20 cellular contexts compared by ENCODE assay signal in genomic region chr9:93894691-93895079, GRCh38.
DNase-seq lines count a peak whose midpoint lies in the region; ATAC-seq and TF ChIP-seq lines count a peak whose summit lies in the region.
"Had no signal": no experiment of that assay in that cellular context is flagged by ENCODE, and none has a peak within 500 bp of the region (broad histone marks: within the 10 kb centered on the region; RNA-seq: fewer than 3 reads in every experiment).

No MANE protein-coding gene starts in this region.

- WGBS in hepatocyte (ENCODE audit: low lambda C conversion rate, missing lambda C conversion rate), result 92% methylated on average over 6 of the region's 6 CpGs
- WGBS in gastroesophageal sphincter (ENCODE audit: low coverage in 1 of 2), 2 donors, result 100% methylated on average over 1 of the region's 6 CpGs; no CpG with 5 or more reads in 1 of the 2 donors

- H3K27me3 ChIP-seq in GM23338 (ENCODE audit: insufficient read depth) (no peaks in the 10 kb centered on the region), hepatocyte (no peaks in the 10 kb centered on the region), gastroesophageal sphincter (no peaks in the 10 kb centered on the region)
- H3K27me3 ChIP-seq: neutrophil had no signal

- TF ChIP-seq POLR2A in gastroesophageal sphincter (IDR thresholded peaks at IDR 0.05), result no peak

- no peak overlapping the region for H3K27ac Mint-ChIP-seq in GM23338
- H3K27ac Mint-ChIP-seq: activated naive CD8-positive, alpha-beta T cell treated with anti-CD3 and anti-CD28 coated beads for 36 hours; B cell had no signal

- no peaks in the 10 kb centered on the region for H3F3A ChIP-seq in GM23338 (replicated peaks; ENCODE audit: low read depth)

- no peak overlapping the region for H3K4me3 Mint-ChIP-seq in GM23338
- H3K4me3 Mint-ChIP-seq: activated naive CD8-positive, alpha-beta T cell treated with anti-CD3 and anti-CD28 coated beads for 36 hours; B cell; stimulated activated naive CD8-positive, alpha-beta T cell treated with anti-CD3 and anti-CD28 coated beads, Interleukin-15, amount 100 ng/mL, for 72 hours had no signal

- H3K27me3 Mint-ChIP-seq in GM23338 (ENCODE audit: insufficient read depth, low read depth, poor library complexity), result peaks cover 8% of the 10 kb centered on the region
- H3K27me3 Mint-ChIP-seq: activated naive CD8-positive, alpha-beta T cell treated with anti-CD3 and anti-CD28 coated beads for 36 hours; B cell; stimulated activated naive CD8-positive, alpha-beta T cell treated with anti-CD3 and anti-CD28 coated beads, Interleukin-15, amount 100 ng/mL, for 72 hours had no signal

- H3K9me2 ChIP-seq in GM23338 (ENCODE audit: insufficient read depth) (no peaks in the 10 kb centered on the region), hepatocyte (replicated peaks; ENCODE audit: insufficient read depth) (no peaks in the 10 kb centered on the region)

- H4K20me1 ChIP-seq in GM23338 (replicated peaks; ENCODE audit: insufficient read depth), result no peaks in the 10 kb centered on the region
- no peaks in the 10 kb centered on the region for H4K20me1 ChIP-seq in hepatocyte (ENCODE audit: insufficient read depth, poor library complexity, severe bottlenecking)

- no peak overlapping the region for H2AFZ ChIP-seq in GM23338
- no peak overlapping the region for H2AFZ ChIP-seq in hepatocyte

- no peak overlapping the region for H3K27ac ChIP-seq in GM23338 (ENCODE audit: low read depth)
- H3K27ac ChIP-seq in hepatocyte, result peak overlapping the region; percentile 88
- H3K27ac ChIP-seq in gastroesophageal sphincter, result no peak overlapping the region
- H3K27ac ChIP-seq: neutrophil had no signal

- intact Hi-C loops in sciatic nerve (cut with DNase I), result no loop called here

- TF ChIP-seq CTCF in GM23338 (conservative IDR thresholded peaks at IDR 0.05; ENCODE audit: low read depth in 2 of 2) (no peak), hepatocyte (IDR thresholded peaks at IDR 0.05; ENCODE audit: poor library complexity) (no peak), gastroesophageal sphincter (IDR thresholded peaks at IDR 0.05) (no peak)

- H3K4me2 ChIP-seq in GM23338, result no peak overlapping the region
- no peak overlapping the region for H3K4me2 ChIP-seq in hepatocyte

- DNase-seq in NCI-H748 (lab: John Stamatoyannopoulos, UW; ENCODE audit: unreplicated experiment) (peak; percentile 32), NCI-H748 treated with DMSO at 0.1 percent for 48 hours (lab: John Stamatoyannopoulos, UW) (no peak), GM23338 (ENCODE audit: low spot score) (no peak), hepatocyte (ENCODE audit: low spot score) (no peak), sciatic nerve (ENCODE audit: low spot score) (peak; percentile 33), activated gamma-delta T cell treated with Interleukin-2 at 50 U/mL for 16 hours (no peak)
- DNase-seq: activated naive CD8-positive, alpha-beta T cell treated with anti-CD3 and anti-CD28 coated beads for 36 hours; cerebellar nuclear complex; KBM-7; MM.1S; NCI-H1417 treated with DMSO at 0.1 percent for 48 hours; OCI-M1; stimulated activated CD4-positive, alpha-beta T cell treated with anti-CD3 and anti-CD28 coated beads, Interleukin-4, amount 100 ng/mL, for 4 hours; stimulated activated naive CD8-positive, alpha-beta T cell treated with anti-CD3 and anti-CD28 coated beads, Interleukin-15, amount 100 ng/mL, for 72 hours; trophoblast cell had no signal

- H3K9me3 Mint-ChIP-seq in GM23338, result peaks cover 28% of the 10 kb centered on the region

- ATAC-seq in GM23338 (peak; percentile 39; the same call in 1 of the 3 replicates), sciatic nerve (no peak), gastroesophageal sphincter (no peak), HG03025 (IDR thresholded peaks at IDR 0.05; ENCODE audit: low FRiP score, unreplicated experiment) (no peak)
- ATAC-seq: stimulated activated naive CD8-positive, alpha-beta T cell treated with anti-CD3 and anti-CD28 coated beads, Interleukin-15, amount 100 ng/mL, for 72 hours had no signal

- peaks cover 5% of the 10 kb centered on the region; the same call in 1 of the 3 replicates for H3K36me3 Mint-ChIP-seq in GM23338 (ENCODE audit: low read depth)

- H3K4me3 ChIP-seq in GM23338 (no peak overlapping the region), hepatocyte (no peak overlapping the region), gastroesophageal sphincter (no peak overlapping the region)

- no peaks in the 10 kb centered on the region for H3K36me3 ChIP-seq in GM23338 (ENCODE audit: insufficient read depth)
- H3K36me3 ChIP-seq in hepatocyte (replicated peaks; ENCODE audit: insufficient read depth, low read depth), result no peaks in the 10 kb centered on the region
- no peaks in the 10 kb centered on the region for H3K36me3 ChIP-seq in gastroesophageal sphincter
- H3K36me3 ChIP-seq: neutrophil had no signal

- no peaks in the 10 kb centered on the region for H3K4me1 Mint-ChIP-seq in GM23338
- H3K4me1 Mint-ChIP-seq: B cell had no signal

- H3K4me1 ChIP-seq in GM23338 (ENCODE audit: insufficient read depth) (no peaks in the 10 kb centered on the region), hepatocyte (ENCODE audit: insufficient read depth) (peaks cover 6% of the 10 kb centered on the region), gastroesophageal sphincter (no peaks in the 10 kb centered on the region)
- H3K4me1 ChIP-seq: Caco-2 had no signal

- no peak for TF ChIP-seq EP300 in gastroesophageal sphincter (IDR thresholded peaks at IDR 0.05)

- no peaks in the 10 kb centered on the region for H3K9me3 ChIP-seq in hepatocyte (ENCODE audit: low read depth)
- H3K9me3 ChIP-seq in gastroesophageal sphincter, result peaks cover 0 to 24% (median 0%) of the 10 kb centered on the region in 3 donors
- H3K9me3 ChIP-seq: Caco-2, neutrophil had no signal

- H3K79me2 ChIP-seq in GM23338 (replicated peaks; ENCODE audit: insufficient read depth) (no peaks in the 10 kb centered on the region), hepatocyte (no peaks in the 10 kb centered on the region)

TF ChIP-seq in GM23338, 12 proteins besides CTCF, POLR2A, EP300 and RAD21 (continues in another document):
- no peak for TF ChIP-seq JUNB (IDR thresholded peaks at IDR 0.05; ENCODE audit: unreplicated experiment)
- no peak for TF ChIP-seq EZH2phosphoT487 (IDR thresholded peaks at IDR 0.05; ENCODE audit: unreplicated experiment)
- TF ChIP-seq, protein P1, sequence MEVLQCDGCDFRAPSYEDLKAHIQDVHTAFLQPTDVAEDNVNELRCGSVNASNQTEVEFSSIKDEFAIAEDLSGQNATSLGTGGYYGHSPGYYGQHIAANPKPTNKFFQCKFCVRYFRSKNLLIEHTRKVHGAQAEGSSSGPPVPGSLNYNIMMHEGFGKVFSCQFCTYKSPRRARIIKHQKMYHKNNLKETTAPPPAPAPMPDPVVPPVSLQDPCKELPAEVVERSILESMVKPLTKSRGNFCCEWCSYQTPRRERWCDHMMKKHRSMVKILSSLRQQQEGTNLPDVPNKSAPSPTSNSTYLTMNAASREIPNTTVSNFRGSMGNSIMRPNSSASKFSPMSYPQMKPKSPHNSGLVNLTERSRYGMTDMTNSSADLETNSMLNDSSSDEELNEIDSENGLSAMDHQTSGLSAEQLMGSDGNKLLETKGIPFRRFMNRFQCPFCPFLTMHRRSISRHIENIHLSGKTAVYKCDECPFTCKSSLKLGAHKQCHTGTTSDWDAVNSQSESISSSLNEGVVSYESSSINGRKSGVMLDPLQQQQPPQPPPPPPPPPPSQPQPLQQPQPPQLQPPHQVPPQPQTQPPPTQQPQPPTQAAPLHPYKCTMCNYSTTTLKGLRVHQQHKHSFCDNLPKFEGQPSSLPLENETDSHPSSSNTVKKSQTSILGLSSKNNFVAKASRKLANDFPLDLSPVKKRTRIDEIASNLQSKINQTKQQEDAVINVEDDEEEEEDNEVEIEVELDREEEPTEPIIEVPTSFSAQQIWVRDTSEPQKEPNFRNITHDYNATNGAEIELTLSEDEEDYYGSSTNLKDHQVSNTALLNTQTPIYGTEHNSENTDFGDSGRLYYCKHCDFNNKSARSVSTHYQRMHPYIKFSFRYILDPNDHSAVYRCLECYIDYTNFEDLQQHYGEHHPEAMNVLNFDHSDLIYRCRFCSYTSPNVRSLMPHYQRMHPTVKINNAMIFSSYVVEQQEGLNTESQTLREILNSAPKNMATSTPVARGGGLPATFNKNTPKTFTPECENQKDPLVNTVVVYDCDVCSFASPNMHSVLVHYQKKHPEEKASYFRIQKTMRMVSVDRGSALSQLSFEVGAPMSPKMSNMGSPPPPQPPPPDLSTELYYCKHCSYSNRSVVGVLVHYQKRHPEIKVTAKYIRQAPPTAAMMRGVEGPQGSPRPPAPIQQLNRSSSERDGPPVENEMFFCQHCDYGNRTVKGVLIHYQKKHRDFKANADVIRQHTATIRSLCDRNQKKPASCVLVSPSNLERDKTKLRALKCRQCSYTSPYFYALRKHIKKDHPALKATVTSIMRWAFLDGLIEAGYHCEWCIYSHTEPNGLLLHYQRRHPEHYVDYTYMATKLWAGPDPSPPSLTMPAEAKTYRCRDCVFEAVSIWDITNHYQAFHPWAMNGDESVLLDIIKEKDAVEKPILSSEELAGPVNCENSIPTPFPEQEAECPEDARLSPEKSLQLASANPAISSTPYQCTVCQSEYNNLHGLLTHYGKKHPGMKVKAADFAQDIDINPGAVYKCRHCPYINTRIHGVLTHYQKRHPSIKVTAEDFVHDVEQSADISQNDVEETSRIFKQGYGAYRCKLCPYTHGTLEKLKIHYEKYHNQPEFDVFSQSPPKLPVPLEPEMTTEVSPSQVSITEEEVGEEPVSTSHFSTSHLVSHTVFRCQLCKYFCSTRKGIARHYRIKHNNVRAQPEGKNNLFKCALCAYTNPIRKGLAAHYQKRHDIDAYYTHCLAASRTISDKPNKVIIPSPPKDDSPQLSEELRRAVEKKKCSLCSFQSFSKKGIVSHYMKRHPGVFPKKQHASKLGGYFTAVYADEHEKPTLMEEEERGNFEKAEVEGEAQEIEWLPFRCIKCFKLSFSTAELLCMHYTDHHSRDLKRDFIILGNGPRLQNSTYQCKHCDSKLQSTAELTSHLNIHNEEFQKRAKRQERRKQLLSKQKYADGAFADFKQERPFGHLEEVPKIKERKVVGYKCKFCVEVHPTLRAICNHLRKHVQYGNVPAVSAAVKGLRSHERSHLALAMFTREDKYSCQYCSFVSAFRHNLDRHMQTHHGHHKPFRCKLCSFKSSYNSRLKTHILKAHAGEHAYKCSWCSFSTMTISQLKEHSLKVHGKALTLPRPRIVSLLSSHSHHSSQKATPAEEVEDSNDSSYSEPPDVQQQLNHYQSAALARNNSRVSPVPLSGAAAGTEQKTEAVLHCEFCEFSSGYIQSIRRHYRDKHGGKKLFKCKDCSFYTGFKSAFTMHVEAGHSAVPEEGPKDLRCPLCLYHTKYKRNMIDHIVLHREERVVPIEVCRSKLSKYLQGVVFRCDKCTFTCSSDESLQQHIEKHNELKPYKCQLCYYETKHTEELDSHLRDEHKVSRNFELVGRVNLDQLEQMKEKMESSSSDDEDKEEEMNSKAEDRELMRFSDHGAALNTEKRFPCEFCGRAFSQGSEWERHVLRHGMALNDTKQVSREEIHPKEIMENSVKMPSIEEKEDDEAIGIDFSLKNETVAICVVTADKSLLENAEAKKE (CRISPR knock-in tag; IDR thresholded peaks at IDR 0.05), result no peak
- TF ChIP-seq CREB1 (CRISPR knock-in tag; IDR thresholded peaks at IDR 0.05; ENCODE audit: low read depth), result no peak
- TF ChIP-seq ZNF331 (CRISPR knock-in tag; IDR thresholded peaks at IDR 0.05; ENCODE audit: low read depth), result no peak
- no peak for TF ChIP-seq NANOG (IDR thresholded peaks at IDR 0.05; ENCODE audit: borderline replicate concordance)

Comparison
In these comparisons a context has a peak if more than half of its experiments do, and no peak if none do; other contexts are left out.
1. DNase-seq: peak in NCI-H748 (single experiment) and sciatic nerve (single experiment); none in NCI-H748 treated with DMSO at 0.1 percent for 48 hours (single experiment), GM23338 (single experiment), hepatocyte (single experiment) and activated gamma-delta T cell treated with Interleukin-2 at 50 U/mL for 16 hours (single experiment).